Comparison of ENCODE assay signal across 16 cellular contexts in the genomic region with DNA sequence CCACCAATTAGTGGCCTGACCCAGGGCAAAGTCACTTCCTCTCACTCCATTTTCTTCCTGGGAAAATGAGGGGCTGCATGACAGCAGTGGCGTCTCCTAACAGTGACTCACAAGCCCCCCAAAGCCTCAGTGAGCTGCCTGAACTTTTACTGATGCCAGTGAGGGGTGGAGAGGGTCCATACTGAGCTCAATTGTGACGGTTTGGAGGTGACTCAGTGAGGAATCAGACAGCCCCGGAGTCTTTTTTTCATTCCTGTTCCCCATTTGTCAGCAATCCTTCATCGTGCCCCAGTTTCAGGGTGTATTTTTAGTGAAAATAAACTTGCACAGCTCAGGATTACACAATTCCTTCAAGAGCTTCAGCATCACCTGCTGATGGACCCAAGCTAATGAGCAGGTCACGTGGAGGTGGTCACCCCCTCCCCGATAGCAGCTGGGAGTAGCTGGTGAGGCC. TPM values are rescaled to one million over a fixed set of nuclear protein-coding genes. Genes with fewer than 3 reads are reported as not detected.
DNase-seq lines count a peak whose midpoint lies in the region; FAIRE-seq lines count a peak whose summit lies in the region.
"Had no signal": no experiment of that assay in that cellular context is flagged by ENCODE, and none has a peak within 500 bp of the region (broad histone marks: within the 10 kb centered on the region; RNA-seq: fewer than 3 reads in every experiment).

No MANE protein-coding gene starts in this region.

- DNase-seq in SIG-M5 treated with dmso at 0.1 percent for 504 hours (lab: John Stamatoyannopoulos, UW; ENCODE audit: unreplicated experiment) (peak; percentile 32), SIG-M5 (lab: John Stamatoyannopoulos, UW) (no peak), RPMI7951 (ENCODE audit: low read depth) (peak; percentile 33), fibroblast of peridontal ligament (ENCODE audit: extremely low read depth) (peak; percentile 6), urothelium cell line (ENCODE audit: low spot score) (no peak), AG08396 (ENCODE audit: low spot score) (no peak), SK-N-DZ (ENCODE audit: low spot score) (no peak)
- DNase-seq in activated naive CD4-positive, alpha-beta T cell (lab: John Stamatoyannopoulos, UW), result no peak
- DNase-seq: activated CD4-positive, alpha-beta T cell treated with anti-CD3 and anti-CD28 coated beads, Interleukin-2, amount 50 U/mL, for 48 hours; activated naive CD4-positive, alpha-beta T cell treated with anti-CD3 and anti-CD28 coated beads, Interleukin-2, amount 50 U/mL, for 16 hours; activated T-cell treated with anti-CD3 and anti-CD28 coated beads, Interleukin-2, amount 50 U/mL, for 1 hour; DMS79 treated with DMSO at 0.1 percent for 48 hours; hippocampal formation; kidney glomerular epithelial cell; nephron progenitor cell; tibial artery had no signal

- peak; percentile 9 for FAIRE-seq in urothelium cell line (lab: Jason Lieb, UNC)

RNA-seq across cellular contexts. Expression of gene RASD2, which starts 30.1 kb away (rescaled TPM):
- 0.10 and 0.24 TPM in 2 replicates for total RNA-seq in RPMI7951 (2014; rRNA removed; shearing (Covaris generic))
- polyA plus RNA-seq in SK-N-DZ (2014; cell fraction: cytosol; rRNA removed), result not detected in 2 replicates
- polyA plus RNA-seq in SK-N-DZ (2014; cell fraction: nucleus; rRNA removed), result not detected in 2 replicates

Comparison
In these comparisons a context has a peak if more than half of its experiments do, and no peak if none do; other contexts are left out.
1. DNase-seq: peak in SIG-M5 treated with dmso at 0.1 percent for 504 hours (single experiment), RPMI7951 (single experiment) and fibroblast of peridontal ligament (single experiment); none in SIG-M5 (single experiment), urothelium cell line (single experiment), AG08396 (single experiment), activated naive CD4-positive, alpha-beta T cell (0 of 4) and SK-N-DZ (single experiment).